ENCODE assay signal across 1 cellular context in the genomic region with DNA sequence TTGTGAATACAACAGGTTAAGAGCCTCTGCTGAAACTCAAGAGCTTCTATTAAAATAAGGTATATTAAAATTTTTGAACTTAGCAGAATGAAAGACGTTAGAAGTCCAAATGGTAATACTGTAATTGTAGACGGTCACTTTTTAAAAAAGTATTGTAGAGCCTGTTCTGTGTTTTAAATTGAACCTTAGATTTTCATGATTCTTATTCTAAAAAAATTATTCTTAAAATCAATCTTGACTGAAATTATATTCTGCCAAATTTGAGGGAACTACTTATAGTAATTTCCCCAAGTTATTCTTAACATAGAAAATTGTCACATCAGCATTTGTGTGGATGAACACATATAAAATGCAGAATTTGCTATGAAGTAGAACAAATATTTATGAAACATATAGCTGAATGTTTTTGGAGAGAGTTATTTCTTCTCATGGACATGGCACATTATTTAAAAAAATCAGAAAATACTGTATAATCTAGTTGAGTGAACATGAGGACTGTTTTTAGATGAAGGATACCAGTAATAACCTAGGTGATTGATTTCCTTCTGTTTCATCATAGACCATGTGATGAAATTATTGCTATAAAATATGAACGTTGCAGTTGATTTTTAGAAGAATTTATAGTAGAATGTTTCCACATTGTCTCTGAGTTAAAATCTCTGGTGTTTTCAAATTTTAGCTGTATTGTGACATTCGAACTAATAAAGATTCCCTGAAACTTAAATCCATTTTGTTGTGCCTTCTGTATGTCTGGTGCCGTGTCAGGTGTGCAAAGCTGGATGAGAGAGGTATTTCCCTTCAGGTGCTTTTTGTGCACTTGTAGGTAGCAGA.
TF ChIP-seq lines count a peak whose summit lies in the region.

No MANE protein-coding gene starts in this region.

TF ChIP-seq in WTC11, 78 proteins besides CTCF, POLR2A, EP300 and RAD21 (continued from another document):
- TF ChIP-seq E2F1 (CRISPR knock-in tag; IDR thresholded peaks at IDR 0.05), result no peak
- TF ChIP-seq, protein P1, sequence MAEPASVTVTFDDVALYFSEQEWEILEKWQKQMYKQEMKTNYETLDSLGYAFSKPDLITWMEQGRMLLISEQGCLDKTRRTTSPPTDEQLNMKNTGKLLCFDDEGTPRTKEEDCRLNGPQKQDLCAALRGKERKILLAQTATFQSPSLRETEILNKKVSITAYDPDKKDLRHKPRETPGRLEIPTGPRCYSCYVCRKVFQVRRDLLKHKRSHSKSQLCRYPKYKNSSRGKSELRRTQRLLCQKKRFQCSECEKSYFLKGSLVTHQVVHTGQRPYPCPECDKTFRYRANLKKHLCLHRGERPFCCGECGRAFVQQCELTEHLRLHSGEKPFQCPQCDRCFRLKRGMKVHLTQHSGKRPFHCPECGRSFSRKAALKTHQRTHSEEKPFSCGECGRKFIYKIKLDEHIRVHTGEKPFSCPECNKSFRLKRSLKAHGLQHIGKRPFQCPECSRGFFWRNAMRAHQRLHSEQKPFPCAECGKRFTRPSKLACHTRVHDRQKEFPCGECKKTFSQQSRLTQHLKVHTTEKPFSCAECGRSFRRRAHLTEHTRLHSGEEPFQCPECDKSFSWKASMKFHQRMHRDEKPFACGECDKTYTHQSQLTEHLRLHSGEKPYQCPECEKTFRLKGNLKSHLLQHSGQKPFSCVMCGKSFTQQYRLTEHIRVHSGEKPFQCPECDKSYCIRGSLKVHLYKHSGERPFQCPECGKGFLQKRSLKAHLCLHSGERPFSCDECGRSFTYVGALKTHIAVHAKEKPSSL (CRISPR knock-in tag; conservative IDR thresholded peaks at IDR 0.05), result no peak
- TF ChIP-seq ZBTB21 (CRISPR knock-in tag; IDR thresholded peaks at IDR 0.05; ENCODE audit: borderline replicate concordance), result no peak
- no peak for TF ChIP-seq SMAD3 (CRISPR knock-in tag; IDR thresholded peaks at IDR 0.05; ENCODE audit: borderline replicate concordance)
- TF ChIP-seq, protein P2, sequence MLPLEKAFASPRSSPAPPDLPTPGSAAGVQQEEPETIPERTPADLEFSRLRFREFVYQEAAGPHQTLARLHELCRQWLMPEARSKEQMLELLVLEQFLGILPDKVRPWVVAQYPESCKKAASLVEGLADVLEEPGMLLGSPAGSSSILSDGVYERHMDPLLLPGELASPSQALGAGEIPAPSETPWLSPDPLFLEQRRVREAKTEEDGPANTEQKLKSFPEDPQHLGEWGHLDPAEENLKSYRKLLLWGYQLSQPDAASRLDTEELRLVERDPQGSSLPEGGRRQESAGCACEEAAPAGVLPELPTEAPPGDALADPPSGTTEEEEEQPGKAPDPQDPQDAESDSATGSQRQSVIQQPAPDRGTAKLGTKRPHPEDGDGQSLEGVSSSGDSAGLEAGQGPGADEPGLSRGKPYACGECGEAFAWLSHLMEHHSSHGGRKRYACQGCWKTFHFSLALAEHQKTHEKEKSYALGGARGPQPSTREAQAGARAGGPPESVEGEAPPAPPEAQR (CRISPR knock-in tag; IDR thresholded peaks at IDR 0.05), result no peak
TF ChIP-seq in WTC11: peak in this region for 0.
